ENCODE assay signal across 7 cellular contexts in genomic region chr5:39058178-39058577, GRCh38. TPM values are rescaled to one million over a fixed set of nuclear protein-coding genes. Genes with fewer than 3 reads are reported as not detected.
DNase-seq lines count a peak whose midpoint lies in the region; ATAC-seq and TF ChIP-seq lines count a peak whose summit lies in the region.

No MANE protein-coding gene starts in this region.

- H3K9me3 ChIP-seq in parathyroid adenoma (ENCODE audit: control insufficient read depth, low read length): no peaks in the 10 kb centered on the region

- H3K27ac Mint-ChIP-seq in activated CD8-positive, alpha-beta T cell treated with anti-CD3 and anti-CD28 coated beads, Interleukin-2, amount 10 ng/mL, durations not matched to agents 7 days and 5 days: no peak overlapping the region

- no peak overlapping the region for H3K27ac ChIP-seq in parathyroid adenoma

- peaks cover 19% of the 10 kb centered on the region for H3K36me3 Mint-ChIP-seq in activated CD8-positive, alpha-beta T cell treated with anti-CD3 and anti-CD28 coated beads, Interleukin-2, amount 10 ng/mL, durations not matched to agents 7 days and 5 days (ENCODE audit: low read depth)

- no peaks in the 10 kb centered on the region for H3K4me1 ChIP-seq in parathyroid adenoma

- no peak overlapping the region for H3K4me3 ChIP-seq in parathyroid adenoma (ENCODE audit: low read depth, low read length)
- no peak overlapping the region for H3K4me3 ChIP-seq in lower leg skin (ENCODE audit: low read depth, poor library complexity, severe bottlenecking)

- H3K4me1 Mint-ChIP-seq in activated CD8-positive, alpha-beta T cell treated with anti-CD3 and anti-CD28 coated beads, Interleukin-2, amount 10 ng/mL, durations not matched to agents 7 days and 5 days (ENCODE audit: low read depth): peaks cover 28% of the 10 kb centered on the region

- POLR2A ChIA-PET in activated CD8-positive, alpha-beta T cell treated with anti-CD3 and anti-CD28 coated beads, Interleukin-2, amount 10 ng/mL, durations not matched to agents 7 days and 5 days (lab: Charles Lee): no interaction called here

- no peaks in the 10 kb centered on the region for H3K36me3 ChIP-seq in parathyroid adenoma (ENCODE audit: control insufficient read depth, insufficient read depth, low read length)

- H3K9me3 Mint-ChIP-seq in activated CD8-positive, alpha-beta T cell treated with anti-CD3 and anti-CD28 coated beads, Interleukin-2, amount 10 ng/mL, durations not matched to agents 7 days and 5 days (ENCODE audit: insufficient read depth): no peaks in the 10 kb centered on the region

- no peak for TF ChIP-seq CTCF in parathyroid adenoma (IDR thresholded peaks at IDR 0.05)
- TF ChIP-seq CTCF in lower leg skin (IDR thresholded peaks at IDR 0.05): no peak

- peak overlapping the region; percentile 7 for H3K4me2 ChIP-seq in parathyroid adenoma (ENCODE audit: low read length)

- no peak for DNase-seq in activated CD8-positive, alpha-beta T cell treated with anti-CD3 and anti-CD28 coated beads, Interleukin-2, amount 10 ng/mL, durations not matched to agents 7 days and 5 days
- DNase-seq in lower leg skin (ENCODE audit: low spot score in 2 of 2): no peak
- no peak for DNase-seq in GOT3 (lab: John Stamatoyannopoulos, UW)
- DNase-seq in dermis blood vessel endothelial cell: no peak

- no peak for TF ChIP-seq POLR2A in lower leg skin (IDR thresholded peaks at IDR 0.05)

- peaks cover 24% of the 10 kb centered on the region for H3K79me2 ChIP-seq in parathyroid adenoma

- H3K27me3 ChIP-seq in parathyroid adenoma (ENCODE audit: control insufficient read depth, insufficient read depth, low read length): no peaks in the 10 kb centered on the region

- CTCF ChIA-PET in activated CD8-positive, alpha-beta T cell treated with anti-CD3 and anti-CD28 coated beads, Interleukin-2, amount 10 ng/mL, durations not matched to agents 7 days and 5 days (lab: Charles Lee): no interaction called here

- 49 to 55% methylated on average over 2 of the region's 2 CpGs for WGBS in lower leg skin, 2 donors

- H3K9ac ChIP-seq in parathyroid adenoma: no peak overlapping the region

- peak overlapping the region; percentile 65 for H3K4me3 Mint-ChIP-seq in activated CD8-positive, alpha-beta T cell treated with anti-CD3 and anti-CD28 coated beads, Interleukin-2, amount 10 ng/mL, durations not matched to agents 7 days and 5 days

- H2AFZ ChIP-seq in parathyroid adenoma: no peak overlapping the region

- intact Hi-C loops in lower leg skin (cut with DNase I; ENCODE audit: low total_unique reads): no loop called here

- peak; percentile 82 for ATAC-seq in GM18907 (IDR thresholded peaks at IDR 0.05; ENCODE audit: unreplicated experiment)
- peak; percentile 92 for ATAC-seq in HG02623 (IDR thresholded peaks at IDR 0.05; ENCODE audit: unreplicated experiment)
- peak; percentile 76 for ATAC-seq in activated CD8-positive, alpha-beta T cell treated with anti-CD3 and anti-CD28 coated beads, Interleukin-2, amount 10 ng/mL, durations not matched to agents 7 days and 5 days

- H3K27me3 Mint-ChIP-seq in activated CD8-positive, alpha-beta T cell treated with anti-CD3 and anti-CD28 coated beads, Interleukin-2, amount 10 ng/mL, durations not matched to agents 7 days and 5 days (ENCODE audit: low read depth): no peaks in the 10 kb centered on the region

RNA-seq across cellular contexts. Expression of gene RICTOR, which starts 16.0 kb away (rescaled TPM):
- 10 to 100 TPM; 38.8 to 41.6 TPM for total RNA-seq in activated CD8-positive, alpha-beta T cell treated with anti-CD3 and anti-CD28 coated beads, Interleukin-2, amount 10 ng/mL, durations not matched to agents 7 days and 5 days
- 10 to 100 TPM; 21.7 to 46.7 (median 33.4) TPM for total RNA-seq in lower leg skin
- 36.2 and 44.7 TPM in 2 replicates for total RNA-seq in dermis blood vessel endothelial cell
